In genomic region chr1:54803761-54804470, GRCh38 we compare ENCODE assay signal across 15 cellular contexts. TPM values are rescaled to one million over a fixed set of nuclear protein-coding genes. Genes with fewer than 3 reads are reported as not detected.
DNase-seq lines count a peak whose midpoint lies in the region; ATAC-seq and TF ChIP-seq lines count a peak whose summit lies in the region.
"Had no signal": no experiment of that assay in that cellular context is flagged by ENCODE, and none has a peak within 500 bp of the region (broad histone marks: within the 10 kb centered on the region; RNA-seq: fewer than 3 reads in every experiment).

No MANE protein-coding gene starts in this region.

- 58% methylated on average over 4 of the region's 4 CpGs for WGBS in hepatocyte (ENCODE audit: low lambda C conversion rate, missing lambda C conversion rate)
- 45 to 46% methylated on average over 4 of the region's 4 CpGs for WGBS in testis, 2 donors
- WGBS in esophagus muscularis mucosa = 55% methylated on average over 4 of the region's 4 CpGs

- no peak overlapping the region for H3K4me3 ChIP-seq in hepatocyte
- no peak overlapping the region for H3K4me3 ChIP-seq in testis
- H3K4me3 ChIP-seq in esophagus muscularis mucosa = no peak overlapping the region
- H3K4me3 ChIP-seq: upper lobe of left lung had no signal

- no peaks in the 10 kb centered on the region for H4K20me1 ChIP-seq in hepatocyte (ENCODE audit: insufficient read depth, poor library complexity, severe bottlenecking)

- H3K36me3 ChIP-seq in hepatocyte (replicated peaks; ENCODE audit: insufficient read depth, low read depth) = no peaks in the 10 kb centered on the region
- H3K36me3 ChIP-seq in testis (ENCODE audit: low read depth, missing control alignments) = no peaks in the 10 kb centered on the region
- H3K36me3 ChIP-seq in esophagus muscularis mucosa = no peaks in the 10 kb centered on the region
- H3K36me3 ChIP-seq: upper lobe of left lung had no signal

- no peaks in the 10 kb centered on the region for H3K9me3 ChIP-seq in hepatocyte (ENCODE audit: low read depth)
- H3K9me3 ChIP-seq in testis = no peaks in the 10 kb centered on the region
- H3K9me3 ChIP-seq in esophagus muscularis mucosa = no peaks in the 10 kb centered on the region
- H3K9me3 ChIP-seq: upper lobe of left lung had no signal

- ATAC-seq in activated naive CD4-positive, alpha-beta T cell treated with anti-CD3 and anti-CD28 coated beads, Interleukin-2, amount 50 U/mL, for 72 hours = no peak
- no peak for ATAC-seq in HG02973 (IDR thresholded peaks at IDR 0.05; ENCODE audit: unreplicated experiment)
- no peak for ATAC-seq in HG02763 (IDR thresholded peaks at IDR 0.05; ENCODE audit: unreplicated experiment)

- H3K4me1 ChIP-seq in hepatocyte (ENCODE audit: insufficient read depth) (no peaks in the 10 kb centered on the region), testis (no peaks in the 10 kb centered on the region), esophagus muscularis mucosa (peaks cover 6 to 15% (median 13%) of the 10 kb centered on the region in 4 donors)

- no peaks in the 10 kb centered on the region for H3K36me3 Mint-ChIP-seq in activated naive CD4-positive, alpha-beta T cell treated with anti-CD3 and anti-CD28 coated beads, Interleukin-2, amount 50 U/mL, for 72 hours
- peaks cover 3% of the 10 kb centered on the region for H3K36me3 Mint-ChIP-seq in activated CD4-positive, alpha-beta memory T cell treated with anti-CD3 and anti-CD28 coated beads, Interleukin-2, amount 10 ng/mL, durations not matched to agents 7 days and 5 days (ENCODE audit: low read depth)

- no peaks in the 10 kb centered on the region for H3K27me3 ChIP-seq in hepatocyte
- H3K27me3 ChIP-seq in testis = no peaks in the 10 kb centered on the region
- peaks cover 0 to 72% (median 8%) of the 10 kb centered on the region in 4 donors for H3K27me3 ChIP-seq in esophagus muscularis mucosa
- H3K27me3 ChIP-seq: upper lobe of left lung had no signal

- H2AFZ ChIP-seq in hepatocyte = no peak overlapping the region

- no peak for TF ChIP-seq EP300 in esophagus muscularis mucosa (IDR thresholded peaks at IDR 0.05)

- DNase-seq in activated naive CD4-positive, alpha-beta T cell treated with anti-CD3 and anti-CD28 coated beads, Interleukin-2, amount 50 U/mL, for 72 hours (ENCODE audit: low spot score in 2 of 2) = no peak
- DNase-seq in activated naive CD4-positive, alpha-beta T cell treated with Interleukin-2 at 50 U/mL for 16 hours = no peak
- DNase-seq in activated CD4-positive, alpha-beta memory T cell treated with anti-CD3 and anti-CD28 coated beads, Interleukin-2, amount 10 ng/mL, durations not matched to agents 7 days and 5 days = peak; percentile 39
- DNase-seq in hepatocyte (ENCODE audit: low spot score) (no peak), testis (peak; percentile 56), esophagus muscularis mucosa (ENCODE audit: extremely low spot score) (no peak)
- DNase-seq: NCI-H1694 treated with DMSO at 0.1 percent for 48 hours, occipital lobe had no signal

- H3K4me1 Mint-ChIP-seq in activated CD4-positive, alpha-beta memory T cell treated with anti-CD3 and anti-CD28 coated beads, Interleukin-2, amount 10 ng/mL, durations not matched to agents 7 days and 5 days = peaks cover 78% of the 10 kb centered on the region

- no peak overlapping the region for H3K4me2 ChIP-seq in hepatocyte

- H3K27me3 Mint-ChIP-seq in activated CD4-positive, alpha-beta memory T cell treated with anti-CD3 and anti-CD28 coated beads, Interleukin-2, amount 10 ng/mL, durations not matched to agents 7 days and 5 days = no peaks in the 10 kb centered on the region

- peaks cover 7% of the 10 kb centered on the region for H3K79me2 ChIP-seq in hepatocyte

- H3K27ac ChIP-seq in hepatocyte (peak overlapping the region; percentile 60), testis (no peak overlapping the region), esophagus muscularis mucosa (replicated peaks in 1 of 4) (no peak overlapping the region)
- H3K27ac ChIP-seq: upper lobe of left lung, VCaP had no signal

- no peaks in the 10 kb centered on the region for H3K9me3 Mint-ChIP-seq in activated naive CD4-positive, alpha-beta T cell treated with anti-CD3 and anti-CD28 coated beads, Interleukin-2, amount 50 U/mL, for 72 hours
- H3K9me3 Mint-ChIP-seq in activated CD4-positive, alpha-beta memory T cell treated with anti-CD3 and anti-CD28 coated beads, Interleukin-2, amount 10 ng/mL, durations not matched to agents 7 days and 5 days = no peaks in the 10 kb centered on the region

- TF ChIP-seq POLR2A in testis (IDR thresholded peaks at IDR 0.05) (no peak), esophagus muscularis mucosa (IDR thresholded peaks at IDR 0.05; ENCODE audit: low read depth) (no peak)

- H3K9me2 ChIP-seq in hepatocyte (replicated peaks; ENCODE audit: insufficient read depth) = no peaks in the 10 kb centered on the region

- peak overlapping the region; percentile 29 to 53 for H3K27ac Mint-ChIP-seq in activated naive CD4-positive, alpha-beta T cell treated with anti-CD3 and anti-CD28 coated beads, Interleukin-2, amount 50 U/mL, for 72 hours
- H3K27ac Mint-ChIP-seq in activated CD4-positive, alpha-beta memory T cell treated with anti-CD3 and anti-CD28 coated beads, Interleukin-2, amount 10 ng/mL, durations not matched to agents 7 days and 5 days = peak overlapping the region; percentile 88

- CTCF ChIA-PET in activated CD4-positive, alpha-beta memory T cell treated with anti-CD3 and anti-CD28 coated beads, Interleukin-2, amount 10 ng/mL, durations not matched to agents 7 days and 5 days (lab: Charles Lee) = interaction anchor here (0.6 to 1.8 kb wide), 3 partner anchors 36 to 133 kb away, joined by 3 to 5 read pairs (median 3); partner anchors contain the start of gene PARS2

- POLR2A ChIA-PET in activated CD4-positive, alpha-beta memory T cell treated with anti-CD3 and anti-CD28 coated beads, Interleukin-2, amount 10 ng/mL, durations not matched to agents 7 days and 5 days (lab: Charles Lee) = interaction anchor here (1.4 to 1.8 kb wide), 3 partner anchors 9 to 752 kb away, joined by 5 to 7 read pairs (median 6); partner anchors contain the start of gene TTC4

- TF ChIP-seq CTCF in hepatocyte (IDR thresholded peaks at IDR 0.05; ENCODE audit: poor library complexity) (no peak), testis (IDR thresholded peaks at IDR 0.05) (no peak), esophagus muscularis mucosa (IDR thresholded peaks at IDR 0.05) (no peak)

- H3K4me3 Mint-ChIP-seq in activated CD4-positive, alpha-beta memory T cell treated with anti-CD3 and anti-CD28 coated beads, Interleukin-2, amount 10 ng/mL, durations not matched to agents 7 days and 5 days = peak overlapping the region; percentile 24

- intact Hi-C loops in testis (cut with DNase I; ENCODE audit: low total_unique reads) (no loop called here), esophagus muscularis mucosa (cut with DNase I) (no loop called here)

RNA-seq across cellular contexts. Expression of gene TTC22, which starts 2.8 kb away (rescaled TPM):
- 1 to 10 TPM; 1.4 to 9.6 TPM for total RNA-seq in activated naive CD4-positive, alpha-beta T cell treated with anti-CD3 and anti-CD28 coated beads, Interleukin-2, amount 50 U/mL, for 72 hours
- total RNA-seq in activated CD4-positive, alpha-beta memory T cell treated with anti-CD3 and anti-CD28 coated beads, Interleukin-2, amount 10 ng/mL, durations not matched to agents 7 days and 5 days = 10 to 100 TPM; 19.8 to 20.9 TPM
- total RNA-seq in hepatocyte = 8.1 and 8.5 TPM in 2 replicates
- polyA plus RNA-seq in hepatocyte = 7.8 and 9.0 TPM in 2 replicates
- 1 to 10 TPM in 1 of 2 donors, under 1 TPM in 1; 0.94 to 2.4 TPM for total RNA-seq in testis
- 1.7 TPM for polyA plus RNA-seq in testis (ENCODE audit: insufficient read depth, low read depth, low replicate concordance)
- total RNA-seq in esophagus muscularis mucosa = under 1 TPM; under 0.01 to 0.17 (median 0.09) TPM
- total RNA-seq: HT1080, OCI-LY7 had no signal
- polyA plus RNA-seq: BJ had no signal

RNA-seq across cellular contexts. Expression of gene PARS2, which starts 39.6 kb away (rescaled TPM):
- total RNA-seq in activated naive CD4-positive, alpha-beta T cell treated with anti-CD3 and anti-CD28 coated beads, Interleukin-2, amount 50 U/mL, for 72 hours = 1 to 10 TPM; 5.1 to 6.7 TPM
- 1 to 10 TPM; 3.3 to 4.0 TPM for total RNA-seq in activated CD4-positive, alpha-beta memory T cell treated with anti-CD3 and anti-CD28 coated beads, Interleukin-2, amount 10 ng/mL, durations not matched to agents 7 days and 5 days
- total RNA-seq in hepatocyte (4.8 and 5.3 TPM in 2 replicates), testis (10 to 100 TPM; 12.8 to 16.5 TPM), esophagus muscularis mucosa (1 to 10 TPM; 4.0 to 7.5 (median 5.7) TPM)
- polyA plus RNA-seq in hepatocyte (4.1 and 9.3 TPM in 2 replicates), testis (ENCODE audit: insufficient read depth, low read depth, low replicate concordance) (13.9 TPM)

Comparison
In these comparisons a context has a peak if more than half of its experiments do, and no peak if none do; other contexts are left out.
1. DNase-seq: peak in activated CD4-positive, alpha-beta memory T cell treated with anti-CD3 and anti-CD28 coated beads, Interleukin-2, amount 10 ng/mL, durations not matched to agents 7 days and 5 days (single experiment) and testis (single experiment); none in activated naive CD4-positive, alpha-beta T cell treated with anti-CD3 and anti-CD28 coated beads, Interleukin-2, amount 50 U/mL, for 72 hours (0 of 2), activated naive CD4-positive, alpha-beta T cell treated with Interleukin-2 at 50 U/mL for 16 hours (single experiment), hepatocyte (single experiment) and esophagus muscularis mucosa (single experiment).